In the genomic region with DNA sequence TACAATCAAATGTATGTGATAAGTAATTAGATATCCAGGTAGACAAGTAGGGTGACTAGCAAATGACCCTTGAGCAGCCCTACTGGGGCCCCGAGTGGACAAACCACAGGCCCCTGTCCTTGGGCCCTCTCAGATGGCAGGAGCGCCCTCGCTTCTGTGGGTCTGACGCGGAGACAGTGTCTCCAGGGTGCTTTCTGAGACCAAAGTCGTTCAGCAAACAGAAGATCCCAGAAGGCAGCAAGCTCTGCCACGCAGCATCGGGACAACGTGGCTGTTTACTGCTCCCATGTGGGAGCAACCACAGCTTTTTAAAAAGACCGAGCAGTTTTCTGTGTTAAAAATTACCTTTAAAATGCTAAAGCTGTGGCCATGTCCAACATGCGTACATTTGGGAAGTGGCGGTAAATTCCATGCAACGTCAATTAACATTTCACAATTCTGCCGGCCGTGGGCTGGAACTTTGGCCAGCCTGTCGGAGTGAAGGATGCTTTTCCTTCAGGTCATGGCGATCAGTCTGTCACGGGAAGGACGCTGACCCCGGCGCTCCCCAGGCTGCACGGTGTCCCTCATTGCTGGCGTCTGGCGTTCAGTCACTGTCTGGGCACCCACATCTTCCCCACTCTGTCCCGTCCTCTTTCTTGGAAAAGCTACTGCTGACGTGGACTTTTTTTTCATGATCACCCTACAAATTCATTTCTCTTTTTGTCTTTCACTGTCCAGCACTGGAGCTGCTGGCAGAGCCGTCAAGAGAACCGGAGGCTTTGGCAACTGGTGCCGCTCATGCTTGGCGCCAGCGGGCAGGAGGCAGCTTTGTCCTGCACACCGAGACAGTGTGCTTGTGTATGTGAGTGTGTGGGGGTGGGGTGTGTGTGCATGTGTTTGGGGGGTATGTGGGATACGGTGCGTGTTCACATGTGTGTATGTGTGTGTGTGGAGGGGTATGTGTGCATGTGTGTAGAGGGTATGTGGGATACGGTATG, we compare ENCODE assay signal across 24 cellular contexts.
"Had no signal": no experiment of that assay in that cellular context is flagged by ENCODE, and none has a peak within 500 bp of the region (broad histone marks: within the 10 kb centered on the region; RNA-seq: fewer than 3 reads in every experiment).

No MANE protein-coding gene starts in this region.

- H3K27ac Mint-ChIP-seq: dendritic cell treated with granulocyte-macrophage colony-stimulating factor and Interleukin-4, amounts not matched to agents 40 ng/mL and 50 ng/mL, for 4 days; endodermal cell; naive thymus-derived CD8-positive, alpha-beta T cell; nephron progenitor cell; stimulated activated naive B cell treated with anti-CD40 and anti-IgM and Interleukin-4, amounts not matched to agents 10 μg/mL and 1 μg/mL and 100 μg/mL, for 72 hours; stimulated activated naive CD8-positive, alpha-beta T cell treated with anti-CD3 and anti-CD28 coated beads, Interleukin-15, Interleukin-2, amounts not matched to agents 100 ng/mL and 50 ng/mL, for 24 hours had no signal

- H2AFZ ChIP-seq: parathyroid adenoma had no signal

- DNase-seq: colonic mucosa; effector CD8-positive, alpha-beta T cell; endodermal cell; foreskin fibroblast; gastrocnemius medialis; mesendoderm; nephron progenitor cell; psoas muscle; sigmoid colon; stimulated activated CD4-positive, alpha-beta T cell treated with anti-CD3 and anti-CD28 coated beads, Interleukin-2, amount 100 ng/mL, for 24 hours; stimulated activated naive B cell treated with anti-CD40 and anti-IgM and Interleukin-4, amounts not matched to agents 10 μg/mL and 1 μg/mL and 100 μg/mL, for 72 hours; transverse colon had no signal

- H3K36me3 ChIP-seq: colonic mucosa, gastrocnemius medialis, sigmoid colon, suprapubic skin, transverse colon, vagina had no signal

- H3K4me3 Mint-ChIP-seq: dendritic cell treated with granulocyte-macrophage colony-stimulating factor and Interleukin-4, amounts not matched to agents 40 ng/mL and 50 ng/mL, for 4 days; endodermal cell; naive thymus-derived CD8-positive, alpha-beta T cell; nephron progenitor cell; stimulated activated naive B cell treated with anti-CD40 and anti-IgM and Interleukin-4, amounts not matched to agents 10 μg/mL and 1 μg/mL and 100 μg/mL, for 72 hours; stimulated activated naive CD8-positive, alpha-beta T cell treated with anti-CD3 and anti-CD28 coated beads, Interleukin-15, Interleukin-2, amounts not matched to agents 100 ng/mL and 50 ng/mL, for 24 hours had no signal

- FAIRE-seq: keratinocyte had no signal

- H3K9ac ChIP-seq: parathyroid adenoma had no signal

- H3K27me3 Mint-ChIP-seq: dendritic cell treated with granulocyte-macrophage colony-stimulating factor and Interleukin-4, amounts not matched to agents 40 ng/mL and 50 ng/mL, for 4 days; stimulated activated naive B cell treated with anti-CD40 and anti-IgM and Interleukin-4, amounts not matched to agents 10 μg/mL and 1 μg/mL and 100 μg/mL, for 72 hours; stimulated activated naive CD8-positive, alpha-beta T cell treated with anti-CD3 and anti-CD28 coated beads, Interleukin-15, Interleukin-2, amounts not matched to agents 100 ng/mL and 50 ng/mL, for 24 hours had no signal

- H3K79me2 ChIP-seq: parathyroid adenoma had no signal

- H3K4me3 ChIP-seq: colonic mucosa, gastrocnemius medialis, lung, psoas muscle, sigmoid colon, suprapubic skin, transverse colon, vagina had no signal

- H3K4me1 ChIP-seq: colonic mucosa, gastrocnemius medialis, parathyroid adenoma, psoas muscle, sigmoid colon, suprapubic skin, transverse colon, vagina had no signal

- H3K9me3 ChIP-seq: colonic mucosa, gastrocnemius medialis, psoas muscle, sigmoid colon, suprapubic skin, transverse colon, vagina had no signal

- H3K36me3 Mint-ChIP-seq: naive thymus-derived CD8-positive, alpha-beta T cell; stimulated activated naive B cell treated with anti-CD40 and anti-IgM and Interleukin-4, amounts not matched to agents 10 μg/mL and 1 μg/mL and 100 μg/mL, for 72 hours had no signal

- H3K27ac ChIP-seq: colonic mucosa, epithelial cell of prostate, gastrocnemius medialis, parathyroid adenoma, psoas muscle, sigmoid colon, suprapubic skin, transverse colon, vagina had no signal

- H3K4me1 Mint-ChIP-seq: naive thymus-derived CD8-positive, alpha-beta T cell; nephron progenitor cell; stimulated activated naive B cell treated with anti-CD40 and anti-IgM and Interleukin-4, amounts not matched to agents 10 μg/mL and 1 μg/mL and 100 μg/mL, for 72 hours had no signal

- H3K9me3 Mint-ChIP-seq: endodermal cell, nephron progenitor cell had no signal

- ATAC-seq: esophagus mucosa; gastrocnemius medialis; left lobe of liver; naive thymus-derived CD8-positive, alpha-beta T cell; psoas muscle; right cardiac atrium; stimulated activated naive B cell treated with anti-CD40 and anti-IgM and Interleukin-4, amounts not matched to agents 10 μg/mL and 1 μg/mL and 100 μg/mL, for 72 hours had no signal

- H3K27me3 ChIP-seq: colonic mucosa, gastrocnemius medialis, vagina had no signal
